Comparison of ENCODE assay signal across 19 cellular contexts in genomic region chr5:160162910-160163309, GRCh38. TPM values are rescaled to one million over a fixed set of nuclear protein-coding genes. Genes with fewer than 3 reads are reported as not detected.
A peak's percentile ranks its signal among the peaks of the same experiment; 100 is the strongest.
DNase-seq lines count a peak whose midpoint lies in the region; ATAC-seq, FAIRE-seq and TF ChIP-seq lines count a peak whose summit lies in the region.
"Had no signal": no experiment of that assay in that cellular context is flagged by ENCODE, and none has a peak within 500 bp of the region (broad histone marks: within the 10 kb centered on the region; RNA-seq: fewer than 3 reads in every experiment).

No MANE protein-coding gene starts in this region.

- no peak for TF ChIP-seq CTCF in HEK293 (tag by site-specific recombination; IDR thresholded peaks at IDR 0.05)
- TF ChIP-seq CTCF in K562 (IDR thresholded peaks at IDR 0.05 in 2 of 3, conservative IDR thresholded peaks at IDR 0.05 in 1 of 3; ENCODE audit: insufficient read depth in 2 of 3, low read depth in 1 of 3, low read length in 3 of 3) = no peak
- TF ChIP-seq CTCF in nephron (IDR thresholded peaks at IDR 0.05; ENCODE audit: unreplicated experiment in 3 of 3) = no peak

- BruUV-seq in K562 (replicated peaks; lab: Mats Ljungman, UMichigan) = no TSS peak

- H3K36me3 ChIP-seq in HEK293 (ENCODE audit: control insufficient read depth in 2 of 2, insufficient read depth in 1 of 2, low read length in 2 of 2) = no peaks in the 10 kb centered on the region
- no peaks in the 10 kb centered on the region for H3K36me3 ChIP-seq in K562 (ENCODE audit: control insufficient read depth, insufficient read depth, low read length)

- FAIRE-seq in K562 (lab: Jason Lieb, UNC) = no peak
- no peak for FAIRE-seq in frontal cortex (lab: Jason Lieb, UNC)
- FAIRE-seq: GM12878, GM19239 had no signal

- 15% methylated on average over 7 of the region's 7 CpGs for WGBS in K562 (ENCODE audit: insufficient coverage, low coverage, missing lambda C conversion rate)

- no peaks in the 10 kb centered on the region for H4K20me1 ChIP-seq in K562 (replicated peaks; ENCODE audit: control insufficient read depth, insufficient read depth, low read length)

- H3K9me1 ChIP-seq in K562 (ENCODE audit: control insufficient read depth, insufficient read depth, low read length) = no peaks in the 10 kb centered on the region

- no peaks in the 10 kb centered on the region for H3K9me3 ChIP-seq in HEK293 (ENCODE audit: control insufficient read depth, insufficient read depth, low read depth, low read length)
- no peaks in the 10 kb centered on the region for H3K9me3 ChIP-seq in K562 (replicated peaks; ENCODE audit: control insufficient read depth, insufficient read depth, low read depth, low read length)

- H3K9ac ChIP-seq in K562 (ENCODE audit: insufficient read depth in 1 of 2, low read depth in 2 of 2, low read length in 2 of 2) = no peak overlapping the region

- ATAC-seq in K562 (no peak), HG02884 (IDR thresholded peaks at IDR 0.05; ENCODE audit: unreplicated experiment) (no peak)
- ATAC-seq: GM12878, GM23338 had no signal

- H2AFZ ChIP-seq in K562 (ENCODE audit: low read depth, low read length) = no peak overlapping the region
- H2AFZ ChIP-seq: GM23338 had no signal

- no peaks in the 10 kb centered on the region for H3K36me3 Mint-ChIP-seq in nephron (ENCODE audit: low read depth)
- H3K36me3 Mint-ChIP-seq: CD4-positive, CD25-positive, alpha-beta regulatory T cell; CD8-positive, alpha-beta memory T cell had no signal

- H3K4me1 Mint-ChIP-seq in nephron = peaks cover 47% of the 10 kb centered on the region
- H3K4me1 Mint-ChIP-seq: B cell had no signal

- no peak overlapping the region for H3K4me3 ChIP-seq in HEK293 (ENCODE audit: low read depth, low read length)
- no peak overlapping the region for H3K4me3 ChIP-seq in K562
- H3K4me3 ChIP-seq: GM12878, GM23338 had no signal

- no peak for TF ChIP-seq POLR2A in K562 (conservative IDR thresholded peaks at IDR 0.05)

- H3K4me2 ChIP-seq in K562 (ENCODE audit: insufficient read depth, low read length) = no peak overlapping the region
- H3K4me2 ChIP-seq: GM23338 had no signal

- intact Hi-C loops in K562 (cut with micrococcal nuclease) = no loop called here

- peak overlapping the region in 2 of 3 experiments; percentile 49 to 64 for H3K27ac Mint-ChIP-seq in nephron
- H3K27ac Mint-ChIP-seq: B cell; CD4-positive, CD25-positive, alpha-beta regulatory T cell; CD8-positive, alpha-beta memory T cell; GM23338 had no signal

- POLR2A ChIA-PET in HEK293 (lab: Yijun Ruan, JAX) (no interaction called here), K562 (lab: Yijun Ruan, JAX) (interaction anchor here (0.6 kb wide), 1 partner anchor 314 kb away, joined by 3 read pairs; no protein-coding TSS in a partner anchor)

- CTCF ChIA-PET in HEK293 (lab: Yijun Ruan, JAX) = no interaction called here
- CTCF ChIA-PET in K562 (lab: Yijun Ruan, JAX; ENCODE audit: low intra/inter-chr PET ratio) = no interaction called here

- TF ChIP-seq EP300 in K562 (IDR thresholded peaks at IDR 0.05; ENCODE audit: low read length) = no peak

- no peak for TF ChIP-seq RAD21 in K562 (CRISPR knock-in tag; conservative IDR thresholded peaks at IDR 0.05 in 1 of 2, IDR thresholded peaks at IDR 0.05 in 1 of 2)

- peaks cover 18% of the 10 kb centered on the region for H3K4me1 ChIP-seq in HEK293 (ENCODE audit: control insufficient read depth, insufficient read depth, low read length)
- peaks cover 8 to 14% of the 10 kb centered on the region in 2 experiments; a peak in 4 of 5 replicates for H3K4me1 ChIP-seq in K562 (replicated peaks in 1 of 2; ENCODE audit: control insufficient read depth in 2 of 2, insufficient read depth in 2 of 2, low read length in 2 of 2)

- no peaks in the 10 kb centered on the region for H3K79me2 ChIP-seq in K562 (ENCODE audit: control insufficient read depth, insufficient read depth, low read length)

- DNase-seq in K562 (ENCODE audit: extremely low read depth in 1 of 4, low spot score in 3 of 4) = no peak
- DNase-seq in stimulated activated naive CD4-positive, alpha-beta T cell treated with Interleukin-2 at 50 U/mL for 16 hours (lab: John Stamatoyannopoulos, UW) = no peak
- no peak for DNase-seq in frontal cortex (ENCODE audit: low spot score in 2 of 2)
- DNase-seq: C1 segment of cervical spinal cord; CD4-positive, CD25-positive, alpha-beta regulatory T cell; CD8-positive, alpha-beta memory T cell; COR-L47; DMS 273 treated with DMSO at 0.1 percent for 48 hours; DMS53; DND-41; EL; H7 had no signal

- H3K9me3 Mint-ChIP-seq in nephron = no peaks in the 10 kb centered on the region
- H3K9me3 Mint-ChIP-seq: CD4-positive, CD25-positive, alpha-beta regulatory T cell; CD8-positive, alpha-beta memory T cell; GM23338 had no signal

- in situ Hi-C loops in K562 (cut with MboI) = no loop called here

- H3K27me3 ChIP-seq in K562 (ENCODE audit: control insufficient read depth in 2 of 2, insufficient read depth in 2 of 2, low read length in 2 of 2) = peaks cover 26 to 55% of the 10 kb centered on the region in 2 experiments

- H3K4me3 Mint-ChIP-seq in nephron = no peak overlapping the region
- H3K4me3 Mint-ChIP-seq: B cell; CD4-positive, CD25-positive, alpha-beta regulatory T cell; CD8-positive, alpha-beta memory T cell; GM23338 had no signal

- no peak overlapping the region for H3K27ac ChIP-seq in HEK293 (ENCODE audit: extremely low read depth, low read depth, low read length)
- H3K27ac ChIP-seq in K562 (ENCODE audit: extremely low read depth, low read depth, low read length) = no peak overlapping the region

- peaks cover 6% of the 10 kb centered on the region for H3K27me3 Mint-ChIP-seq in nephron (ENCODE audit: low read depth)

TF ChIP-seq in HEK293, 187 proteins besides CTCF, POLR2A, EP300 and RAD21:
- TF ChIP-seq ZBTB7A (tag by site-specific recombination; IDR thresholded peaks at IDR 0.05; ENCODE audit: low read depth) (no peak), MYNN (tag by site-specific recombination; IDR thresholded peaks at IDR 0.05; ENCODE audit: borderline replicate concordance) (no peak), ZNF391 (tag by site-specific recombination; IDR thresholded peaks at IDR 0.05; ENCODE audit: borderline replicate concordance, low read depth) (no peak), ZNF121 (tag by site-specific recombination; IDR thresholded peaks at IDR 0.05) (peak; percentile 44; the same call in 1 of the 2 replicates), ZNF423 (tag by site-specific recombination; IDR thresholded peaks at IDR 0.05) (no peak), OSR2 (tag by site-specific recombination; IDR thresholded peaks at IDR 0.05) (no peak), ZNF16 (tag by site-specific recombination; IDR thresholded peaks at IDR 0.05; ENCODE audit: low read depth) (no peak), ZNF654 (tag by site-specific recombination; IDR thresholded peaks at IDR 0.05; ENCODE audit: low read depth) (no peak)

TF ChIP-seq in K562, 482 proteins besides CTCF, POLR2A, EP300 and RAD21 (continues in another document):
- TF ChIP-seq ZNF121 (CRISPR knock-in tag; conservative IDR thresholded peaks at IDR 0.05) = peak; percentile 83
- no peak for TF ChIP-seq NR2F6 (CRISPR knock-in tag; IDR thresholded peaks at IDR 0.05)
- no peak for TF ChIP-seq POLR3G (IDR thresholded peaks at IDR 0.05; ENCODE audit: extremely low read depth, insufficient read length, insufficient replicate concordance)
- no peak for TF ChIP-seq ZNF511 (CRISPR knock-in tag; IDR thresholded peaks at IDR 0.05)
- no peak for TF ChIP-seq ATF6 (CRISPR knock-in tag; IDR thresholded peaks at IDR 0.05)
- no peak for TF ChIP-seq JUNB (CRISPR knock-in tag; conservative IDR thresholded peaks at IDR 0.05)
- TF ChIP-seq ZNF224 (CRISPR knock-in tag; IDR thresholded peaks at IDR 0.05) = no peak

RNA-seq across cellular contexts. Expression of gene PWWP2A, which starts 43.7 kb away (rescaled TPM):
- total RNA-seq in K562 (2011; cell fraction: chromatin; rRNA removed; ENCODE audit: low replicate concordance) = 18.6 and 35.0 TPM in 2 replicates
- total RNA-seq in K562 (2011; cell fraction: nucleolus; rRNA removed) = 9.2 and 13.0 TPM in 2 replicates
- total RNA-seq in K562 (2011; cell fraction: nucleoplasm; rRNA removed) = 15.8 and 19.2 TPM in 2 replicates
- total RNA-seq in K562 (2014; rRNA removed) = 11.1 and 16.2 TPM in 2 replicates
- 16.7 and 17.2 TPM in 2 replicates for total RNA-seq in K562 (2014; rRNA removed; fragmentation: Illumina TruSeq; extraction: Trizol)
- total RNA-seq in K562 (2015; rRNA removed; fragmentation: Illumina TruSeq; extraction: Trizol) = 15.4 and 16.7 TPM in 2 replicates
- 18.2 and 18.6 TPM in 2 replicates for total RNA-seq in K562 (2021)
- polyA plus RNA-seq in K562 (2011; rRNA removed) = 14.6 and 15.6 TPM in 2 replicates
- polyA plus RNA-seq in K562 (2011; cell fraction: cytosol; rRNA removed) = 7.4 and 9.4 TPM in 2 replicates
- 22.9 and 23.7 TPM in 2 replicates for polyA plus RNA-seq in K562 (2011; cell fraction: nucleus; rRNA removed)
- polyA plus RNA-seq in K562 (2012) = 8.6 and 11.8 TPM in 2 replicates
- 15.7 and 26.3 TPM in 2 replicates for polyA plus RNA-seq in K562 (2014; fragmentation: Illumina TruSeq; extraction: Trizol)
- 1 to 10 TPM; 2.7 to 3.6 TPM for polyA plus RNA-seq in K562 (2014; fragmentation: Nextera tagmentation; extraction: Ambion mirVana)
- polyA plus RNA-seq in K562 (2014; rRNA removed) = 11.0 and 12.7 TPM in 2 replicates
- polyA minus RNA-seq in K562 (2011; rRNA and poly(A)+ RNA removed) = 8.5 and 8.8 TPM in 2 replicates
- 5.4 and 8.7 TPM in 2 replicates for polyA minus RNA-seq in K562 (2011; cell fraction: cytosol; rRNA and poly(A)+ RNA removed)
- 4.3 and 8.6 TPM in 2 replicates for polyA minus RNA-seq in K562 (2011; cell fraction: nucleus; rRNA and poly(A)+ RNA removed)
- total RNA-seq in frontal cortex = 47.3 TPM

Comparison
In these comparisons a context has a peak if more than half of its experiments do, and no peak if none do; other contexts are left out.
1. Of the 44 proteins assayed by ChIP-seq in both K562 and HEK293: peak only in K562: none; only in HEK293: none; in both: ZNF121; in neither: 43.